In the genomic region with DNA sequence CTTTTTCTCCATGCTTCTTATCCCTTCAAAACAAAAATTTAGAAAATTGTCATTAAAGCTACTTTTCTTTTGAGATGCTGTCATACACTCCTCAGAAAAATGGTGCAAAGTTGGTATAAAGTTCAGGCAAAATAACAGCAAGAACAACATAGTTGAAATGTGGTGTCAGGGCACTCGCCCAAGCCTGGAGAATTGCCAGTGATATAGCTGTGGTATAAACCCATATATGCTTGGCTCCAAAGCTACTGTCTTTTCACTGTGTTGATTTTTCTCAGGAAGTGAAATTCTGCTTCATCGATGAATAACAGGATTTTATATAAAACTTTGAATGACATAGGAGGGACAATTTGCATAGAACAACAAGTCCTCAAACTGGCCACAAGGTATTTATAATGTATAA, we compare ENCODE assay signal across 17 cellular contexts.
DNase-seq lines count a peak whose midpoint lies in the region; ATAC-seq, FAIRE-seq and TF ChIP-seq lines count a peak whose summit lies in the region.
"Had no signal": no experiment of that assay in that cellular context is flagged by ENCODE, and none has a peak within 500 bp of the region (broad histone marks: within the 10 kb centered on the region; RNA-seq: fewer than 3 reads in every experiment).

No MANE protein-coding gene starts in this region.

- H3K4me3 ChIP-seq in PC-3 (ENCODE audit: low read length), result no peak overlapping the region
- H3K4me3 ChIP-seq in endothelial cell of umbilical vein (replicated peaks in 1 of 3; ENCODE audit: insufficient read depth in 1 of 3, low read depth in 1 of 3, low read length in 3 of 3), result no peak overlapping the region
- no peak overlapping the region for H3K4me3 ChIP-seq in dorsolateral prefrontal cortex
- H3K4me3 ChIP-seq: BLaER1, GM12878 had no signal

- H3K4me1 ChIP-seq in PC-3 (ENCODE audit: insufficient read depth, low read length) (peaks cover 4% of the 10 kb centered on the region; the same call in 1 of the 2 replicates), endothelial cell of umbilical vein (ENCODE audit: control insufficient read depth, extremely low read depth, insufficient read depth, low read length) (no peaks in the 10 kb centered on the region)
- H3K4me1 ChIP-seq: BLaER1, Caco-2 had no signal

- no peaks in the 10 kb centered on the region for H3K9me2 ChIP-seq in PC-3 (replicated peaks; ENCODE audit: low read length)

- ATAC-seq in PC-3, result peak; percentile 50
- ATAC-seq: GM12878 had no signal

- H2AFZ ChIP-seq in PC-3 (ENCODE audit: low read length) (no peak overlapping the region), endothelial cell of umbilical vein (ENCODE audit: low read depth, low read length) (peak overlapping the region; percentile 77)

- no peaks in the 10 kb centered on the region for H3F3A ChIP-seq in PC-3 (ENCODE audit: low read length, unreplicated experiment)

- intact Hi-C loops in PC-3 (cut with micrococcal nuclease) (loop anchor here (10.0 kb wide), 1 partner anchor 78 kb away; no protein-coding TSS in a partner anchor), endothelial cell of umbilical vein (cut with micrococcal nuclease) (no loop called here), dorsolateral prefrontal cortex (cut with DNase I) (no loop called here)

- dilution Hi-C loops in endothelial cell of umbilical vein (cut with MboI; ENCODE audit: extremely low pct_ligation_motif_present, low sequenced_read_pairs), result no loop called here

- no peak for FAIRE-seq in endothelial cell of umbilical vein (lab: Jason Lieb, UNC)
- FAIRE-seq: GM12878, GM18507 had no signal

- H3K4me2 ChIP-seq in PC-3 (ENCODE audit: low read length), result no peak overlapping the region
- H3K4me2 ChIP-seq in endothelial cell of umbilical vein (ENCODE audit: insufficient read depth, low read length), result no peak overlapping the region
- H3K4me2 ChIP-seq: BLaER1 had no signal

- H3K79me2 ChIP-seq in PC-3 (ENCODE audit: low read length), result no peaks in the 10 kb centered on the region
- no peaks in the 10 kb centered on the region for H3K79me2 ChIP-seq in endothelial cell of umbilical vein (ENCODE audit: control insufficient read depth, insufficient read depth, low read length)

- no peak for TF ChIP-seq POLR2A in endothelial cell of umbilical vein (IDR thresholded peaks at IDR 0.05; ENCODE audit: low read depth, low read length)

- DNase-seq in NCI-H1092 treated with DMSO at 0.1 percent for 48 hours (lab: John Stamatoyannopoulos, UW) (peak; percentile 8), NCI-H1092 (lab: John Stamatoyannopoulos, UW) (no peak), PC-3 (peak; percentile 61), endothelial cell of umbilical vein (ENCODE audit: low read depth, low spot score) (peak; percentile 45), dorsolateral prefrontal cortex (no peak), NK-92 (lab: John Stamatoyannopoulos, UW; ENCODE audit: unreplicated experiment) (no peak)
- no peak for DNase-seq in activated CD4-positive, CD25-positive, alpha-beta regulatory T cell treated with anti-CD3 and anti-CD28 coated beads, Interleukin-2, amount 50 U/mL, for 72 hours
- DNase-seq: 8988T; AML-193; Caco-2; CD8-positive, alpha-beta memory T cell; DMS79; HCEC 1CT; HFFc6 had no signal

- POLR2A ChIA-PET in PC-3 (lab: Charles Lee; ENCODE audit: unreplicated experiment), result interaction anchor here (1.0 kb wide), 1 partner anchor 8 kb away, joined by 6 read pairs; no protein-coding TSS in a partner anchor
- POLR2A ChIA-PET in endothelial cell of umbilical vein (lab: Charles Lee), result no interaction called here

- H3K27ac ChIP-seq in PC-3 (ENCODE audit: low read length) (no peak overlapping the region), endothelial cell of umbilical vein (ENCODE audit: insufficient read depth, low read depth, low read length) (no peak overlapping the region), dorsolateral prefrontal cortex (no peak overlapping the region)
- H3K27ac ChIP-seq: BLaER1 had no signal

- H3K27me3 ChIP-seq in PC-3 (ENCODE audit: low read length), result no peaks in the 10 kb centered on the region
- H3K27me3 ChIP-seq in endothelial cell of umbilical vein (ENCODE audit: control insufficient read depth in 2 of 2, insufficient read depth in 2 of 2, low read length in 2 of 2), result no peaks in the 10 kb centered on the region
- no peaks in the 10 kb centered on the region for H3K27me3 ChIP-seq in dorsolateral prefrontal cortex
- H3K27me3 ChIP-seq: BLaER1 had no signal

- H3K36me3 ChIP-seq in PC-3 (ENCODE audit: low read depth, low read length) (no peaks in the 10 kb centered on the region), endothelial cell of umbilical vein (ENCODE audit: control insufficient read depth in 2 of 2, extremely low read depth in 1 of 2, insufficient read depth in 2 of 2, low read length in 2 of 2) (no peaks in the 10 kb centered on the region)
- H3K36me3 ChIP-seq: BLaER1 had no signal

- CTCF ChIA-PET in PC-3 (lab: Charles Lee) (no interaction called here), endothelial cell of umbilical vein (lab: Charles Lee) (interaction anchor here (1.7 kb wide), 1 partner anchor 23 kb away, joined by 5 read pairs; no protein-coding TSS in a partner anchor)

- H4K20me1 ChIP-seq in PC-3 (ENCODE audit: low read length), result no peaks in the 10 kb centered on the region
- no peaks in the 10 kb centered on the region for H4K20me1 ChIP-seq in endothelial cell of umbilical vein (replicated peaks; ENCODE audit: control insufficient read depth, extremely low read depth, insufficient read depth, low read length)
- H4K20me1 ChIP-seq: BLaER1 had no signal

- no peak for TF ChIP-seq CTCF in PC-3 (conservative IDR thresholded peaks at IDR 0.05; ENCODE audit: low read depth, low read length)
- no peak for TF ChIP-seq CTCF in endothelial cell of umbilical vein (IDR thresholded peaks at IDR 0.05; ENCODE audit: extremely low read depth in 1 of 2, insufficient read depth in 1 of 2, low read depth in 1 of 2, low read length in 2 of 2)
- TF ChIP-seq CTCF in dorsolateral prefrontal cortex (IDR thresholded peaks at IDR 0.05 in 54 of 56, conservative IDR thresholded peaks at IDR 0.05 in 2 of 56; ENCODE audit: low read depth in 1 of 56, partially characterized antibody in 56 of 56), result no peak

- no peak overlapping the region for H3K9ac ChIP-seq in PC-3 (ENCODE audit: low read length)
- H3K9ac ChIP-seq in endothelial cell of umbilical vein (replicated peaks; ENCODE audit: extremely low read depth, insufficient read depth, low read length), result no peak overlapping the region
- H3K9ac ChIP-seq: BLaER1 had no signal

- H3K9me3 ChIP-seq in PC-3 (ENCODE audit: low read length), result no peaks in the 10 kb centered on the region
- H3K9me3 ChIP-seq in endothelial cell of umbilical vein (replicated peaks; ENCODE audit: control insufficient read depth, insufficient read depth, low read length), result no peaks in the 10 kb centered on the region

- BruUV-seq in PC-3 (replicated peaks; lab: Mats Ljungman, UMichigan) (no TSS peak), endothelial cell of umbilical vein (replicated peaks; lab: Mats Ljungman, UMichigan) (no TSS peak)

- no peaks in the 10 kb centered on the region for H3K9me1 ChIP-seq in endothelial cell of umbilical vein (replicated peaks; ENCODE audit: control insufficient read depth, extremely low read depth, insufficient read depth, low read length)

TF ChIP-seq in endothelial cell of umbilical vein, 7 proteins besides CTCF, POLR2A, EP300 and RAD21:
- TF ChIP-seq POLR2AphosphoS5 (IDR thresholded peaks at IDR 0.05; ENCODE audit: insufficient read depth, low read depth, low read length) (no peak), JUN (IDR thresholded peaks at IDR 0.05; ENCODE audit: borderline replicate concordance, insufficient read depth, insufficient read length, low read depth) (no peak)
- TF ChIP-seq, protein P1, sequence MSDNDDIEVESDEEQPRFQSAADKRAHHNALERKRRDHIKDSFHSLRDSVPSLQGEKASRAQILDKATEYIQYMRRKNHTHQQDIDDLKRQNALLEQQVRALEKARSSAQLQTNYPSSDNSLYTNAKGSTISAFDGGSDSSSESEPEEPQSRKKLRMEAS (IDR thresholded peaks at IDR 0.05; ENCODE audit: insufficient read depth, insufficient read length), result no peak

Comparison
In these comparisons a context has a peak if more than half of its experiments do, and no peak if none do; other contexts are left out.
1. DNase-seq: peak in NCI-H1092 treated with DMSO at 0.1 percent for 48 hours (single experiment), PC-3 (single experiment) and endothelial cell of umbilical vein (single experiment); none in NCI-H1092 (single experiment), activated CD4-positive, CD25-positive, alpha-beta regulatory T cell treated with anti-CD3 and anti-CD28 coated beads, Interleukin-2, amount 50 U/mL, for 72 hours (single experiment), dorsolateral prefrontal cortex (0 of 10) and NK-92 (single experiment).